ENCODE assay signal across 16 cellular contexts in the genomic region with DNA sequence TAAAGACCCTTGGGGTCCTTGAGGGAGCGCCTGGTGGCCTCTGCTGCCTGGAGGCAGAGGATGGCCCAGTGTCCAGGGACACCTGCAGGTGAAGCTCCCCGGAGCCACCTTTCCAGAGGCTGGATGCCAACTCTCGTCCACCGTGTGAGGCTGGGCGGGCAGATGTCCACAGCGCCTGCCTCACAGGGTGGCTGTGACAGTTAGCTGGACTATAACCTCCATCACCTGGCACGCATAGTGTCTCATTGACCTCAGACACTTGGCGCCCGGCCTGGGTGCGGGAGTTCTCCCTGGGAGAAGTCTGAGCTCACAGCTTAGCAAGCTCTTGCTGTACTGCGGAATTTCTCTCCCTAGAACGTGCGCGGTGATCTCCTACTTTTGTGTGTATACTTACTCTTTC. TPM values are rescaled to one million over a fixed set of nuclear protein-coding genes. Genes with fewer than 3 reads are reported as not detected.
A peak's percentile ranks its signal among the peaks of the same experiment; 100 is the strongest.
DNase-seq lines count a peak whose midpoint lies in the region; ATAC-seq and TF ChIP-seq lines count a peak whose summit lies in the region.
"Had no signal": no experiment of that assay in that cellular context is flagged by ENCODE, and none has a peak within 500 bp of the region (broad histone marks: within the 10 kb centered on the region; RNA-seq: fewer than 3 reads in every experiment).

No MANE protein-coding gene starts in this region.

- no peak overlapping the region for H2AK9ac ChIP-seq in IMR-90 (replicated peaks; ENCODE audit: low read depth, low read length, poor library complexity)

- no peak overlapping the region for H3K56ac ChIP-seq in IMR-90 (ENCODE audit: extremely low read depth, insufficient read depth, low read length)

- H3K79me1 ChIP-seq in IMR-90 (ENCODE audit: low read depth in 1 of 2, low read length in 2 of 2): peaks cover 10 to 86% of the 10 kb centered on the region in 2 experiments

- in situ Hi-C loops in IMR-90 (cut with MboI; ENCODE audit: low sequenced_read_pairs): no loop called here

- H3K18ac ChIP-seq in IMR-90 (ENCODE audit: low read depth, low read length): no peak overlapping the region

- no TSS peak for BruUV-seq in IMR-90 (replicated peaks; lab: Mats Ljungman, UMichigan)

- CTCF ChIA-PET in IMR-90 (lab: Yijun Ruan, JAX): no interaction called here

- H3K4me3 ChIP-seq in IMR-90 (ENCODE audit: insufficient read depth, low read depth, low read length) (no peak overlapping the region), choroid plexus epithelial cell (ENCODE audit: low read depth, low read length) (no peak overlapping the region), skeletal muscle tissue (ENCODE audit: low read length in 3 of 3) (peak overlapping the region in 1 of 3 donors; percentile 19)
- H3K4me3 ChIP-seq: BLaER1 treated with 17β-estradiol and CSF1 and Interleukin-3, amounts not matched to agents 10 nM and 100 nM had no signal

- POLR2A ChIA-PET in IMR-90 (lab: Charles Lee; ENCODE audit: unreplicated experiment): no interaction called here

- no peak overlapping the region for H2BK120ac ChIP-seq in IMR-90 (ENCODE audit: low read depth, low read length)

- no peak overlapping the region for H3K23ac ChIP-seq in IMR-90 (ENCODE audit: low read depth, low read length)

- dilution Hi-C loops in IMR-90 (cut with HindIII; ENCODE audit: low sequenced_read_pairs, unreplicated experiment): no loop called here

- intact Hi-C loops in IMR-90 (cut with micrococcal nuclease) (no loop called here), left colon (cut with DNase I, micrococcal nuclease) (no loop called here)

- H3K4ac ChIP-seq in IMR-90 (ENCODE audit: low read depth, low read length): no peak overlapping the region

- no peak overlapping the region for H3K14ac ChIP-seq in IMR-90 (replicated peaks; ENCODE audit: low read depth, low read length)

- no peak overlapping the region for H4K91ac ChIP-seq in IMR-90 (ENCODE audit: insufficient read depth, low read depth, low read length)

- TF ChIP-seq POLR2A in IMR-90 (IDR thresholded peaks at IDR 0.05; ENCODE audit: low read depth, low read length) (no peak), GM18505 (IDR thresholded peaks at IDR 0.05; ENCODE audit: borderline replicate concordance, extremely low read depth, insufficient read depth, insufficient read length) (no peak)

- DNase-seq in IMR-90 (peak; percentile 43), choroid plexus epithelial cell (ENCODE audit: low read depth) (peak; percentile 38), left colon (peak in 1 of 2 donors; percentile 32), NCI-H526 treated with DMSO at 0.1 percent for 48 hours (lab: John Stamatoyannopoulos, UW) (no peak), HT-29 (ENCODE audit: low spot score) (no peak)
- DNase-seq: activated naive CD4-positive, alpha-beta T cell treated with anti-CD3 and anti-CD28 coated beads, Interleukin-2, amount 10 ng/mL, durations not matched to agents 7 days and 5 days; glutamatergic neuron; NCI-H1048 had no signal

- H2AFZ ChIP-seq in IMR-90 (replicated peaks; ENCODE audit: low read length, poor library complexity): no peak overlapping the region

- no peak overlapping the region for H3K4me2 ChIP-seq in IMR-90 (ENCODE audit: low read depth, low read length)
- H3K4me2 ChIP-seq: BLaER1 treated with 17β-estradiol and CSF1 and Interleukin-3, amounts not matched to agents 10 nM and 100 nM had no signal

- no peak for TF ChIP-seq CTCF in IMR-90 (conservative IDR thresholded peaks at IDR 0.05; ENCODE audit: low read depth, low read length)
- no peak for TF ChIP-seq CTCF in choroid plexus epithelial cell (conservative IDR thresholded peaks at IDR 0.05; ENCODE audit: low read depth, low read length)

- no peak overlapping the region for H3K27ac ChIP-seq in IMR-90 (ENCODE audit: insufficient read depth, low read length)
- peak overlapping the region; percentile 51 for H3K27ac ChIP-seq in skeletal muscle tissue (ENCODE audit: low read depth, low read length)
- H3K27ac ChIP-seq: BLaER1 treated with 17β-estradiol and CSF1 and Interleukin-3, amounts not matched to agents 10 nM and 100 nM; HL-60 had no signal

- no peak overlapping the region for H2BK15ac ChIP-seq in IMR-90 (ENCODE audit: low read depth, low read length)

- H3K9ac ChIP-seq in IMR-90 (ENCODE audit: low read depth, low read length) (no peak overlapping the region), skeletal muscle tissue (ENCODE audit: low read depth in 1 of 3, low read length in 3 of 3) (peak overlapping the region in 2 of 3 donors; percentile 9 to 32)
- H3K9ac ChIP-seq: BLaER1 treated with 17β-estradiol and CSF1 and Interleukin-3, amounts not matched to agents 10 nM and 100 nM had no signal

- ATAC-seq in IMR-90 (ENCODE audit: low read depth): 0 out of 2 replicates have a peak, but pooled peaks have one; percentile 27
- peak; percentile 63 for ATAC-seq in left colon
- ATAC-seq in GM18505 (IDR thresholded peaks at IDR 0.05; ENCODE audit: unreplicated experiment): no peak
- ATAC-seq in GM18517 (IDR thresholded peaks at IDR 0.05; ENCODE audit: unreplicated experiment): no peak
- ATAC-seq: stimulated activated memory B cell treated with anti-CD40 and anti-IgM and Interleukin-4, amounts not matched to agents 10 μg/mL and 1 μg/mL and 100 μg/mL, for 72 hours had no signal

- no peak overlapping the region for H4K8ac ChIP-seq in IMR-90 (ENCODE audit: low read depth in 2 of 2, low read length in 2 of 2)

- H3K9me3 ChIP-seq in IMR-90 (ENCODE audit: control insufficient read depth, insufficient read depth, low read length) (no peaks in the 10 kb centered on the region), skeletal muscle tissue (ENCODE audit: control insufficient read depth in 3 of 3, low read length in 3 of 3) (no peaks in the 10 kb centered on the region)
- H3K9me3 ChIP-seq: BLaER1 treated with 17β-estradiol and CSF1 and Interleukin-3, amounts not matched to agents 10 nM and 100 nM had no signal

- H2BK5ac ChIP-seq in IMR-90 (ENCODE audit: low read depth, low read length, poor library complexity, severe bottlenecking): no peak overlapping the region

- peaks cover 85% of the 10 kb centered on the region for H4K20me1 ChIP-seq in IMR-90 (ENCODE audit: insufficient read depth, low read length)

- H3K36me3 ChIP-seq in IMR-90 (ENCODE audit: control insufficient read depth, insufficient read depth, low read length) (peaks cover 12% of the 10 kb centered on the region; the same call in 1 of the 2 replicates), skeletal muscle tissue (ENCODE audit: control insufficient read depth in 3 of 3, insufficient read depth in 3 of 3, low read length in 3 of 3) (peaks cover 2 to 5% (median 3%) of the 10 kb centered on the region in 3 donors)

- no peak overlapping the region for H4K5ac ChIP-seq in IMR-90 (ENCODE audit: low read depth, low read length)

- no peak overlapping the region for H2AK5ac ChIP-seq in IMR-90 (ENCODE audit: low read depth, low read length)

- no peak for TF ChIP-seq RAD21 in IMR-90 (IDR thresholded peaks at IDR 0.05; ENCODE audit: low read length)

- peaks cover 12% of the 10 kb centered on the region for H3K4me1 ChIP-seq in IMR-90 (ENCODE audit: control insufficient read depth, insufficient read depth, low read length)
- peaks cover 25 to 38% (median 36%) of the 10 kb centered on the region in 3 donors for H3K4me1 ChIP-seq in skeletal muscle tissue (ENCODE audit: control insufficient read depth in 3 of 3, insufficient read depth in 3 of 3, low read length in 3 of 3)

- peaks cover 32% of the 10 kb centered on the region for H3K9me1 ChIP-seq in IMR-90 (ENCODE audit: insufficient read depth, low read length)

- H3K27me3 ChIP-seq in IMR-90 (ENCODE audit: control insufficient read depth, insufficient read depth, low read length) (no peaks in the 10 kb centered on the region), skeletal muscle tissue (ENCODE audit: control insufficient read depth in 3 of 3, insufficient read depth in 3 of 3, low read length in 3 of 3) (no peaks in the 10 kb centered on the region)
- H3K27me3 ChIP-seq: BLaER1 treated with 17β-estradiol and CSF1 and Interleukin-3, amounts not matched to agents 10 nM and 100 nM had no signal

- WGBS in IMR-90 (ENCODE audit: extremely low coverage in 2 of 2, insufficient read length in 1 of 2), 2 experiments: 81% methylated on average over 4 of the region's 14 CpGs; no CpG with 5 or more reads in 1 of the 2 experiments

- H2BK20ac ChIP-seq in IMR-90 (ENCODE audit: low read depth, low read length): no peak overlapping the region

TF ChIP-seq in IMR-90, 13 proteins besides CTCF, POLR2A, EP300 and RAD21 (continues in another document):
- TF ChIP-seq CEBPB (IDR thresholded peaks at IDR 0.05; ENCODE audit: low read depth, low read length) (no peak), RFX5 (IDR thresholded peaks at IDR 0.05; ENCODE audit: low read depth, low read length) (no peak), RCOR1 (IDR thresholded peaks at IDR 0.05; ENCODE audit: insufficient replicate concordance, low read length) (no peak), BHLHE40 (IDR thresholded peaks at IDR 0.05; ENCODE audit: low read depth, low read length) (no peak), NFE2L2 (IDR thresholded peaks at IDR 0.05; ENCODE audit: low read depth, low read length) (no peak), MXI1 (IDR thresholded peaks at IDR 0.05; ENCODE audit: borderline replicate concordance, low read depth, low read length) (no peak), SMC3 (IDR thresholded peaks at IDR 0.05; ENCODE audit: low read depth, low read length) (no peak)
- TF ChIP-seq, protein P1, sequence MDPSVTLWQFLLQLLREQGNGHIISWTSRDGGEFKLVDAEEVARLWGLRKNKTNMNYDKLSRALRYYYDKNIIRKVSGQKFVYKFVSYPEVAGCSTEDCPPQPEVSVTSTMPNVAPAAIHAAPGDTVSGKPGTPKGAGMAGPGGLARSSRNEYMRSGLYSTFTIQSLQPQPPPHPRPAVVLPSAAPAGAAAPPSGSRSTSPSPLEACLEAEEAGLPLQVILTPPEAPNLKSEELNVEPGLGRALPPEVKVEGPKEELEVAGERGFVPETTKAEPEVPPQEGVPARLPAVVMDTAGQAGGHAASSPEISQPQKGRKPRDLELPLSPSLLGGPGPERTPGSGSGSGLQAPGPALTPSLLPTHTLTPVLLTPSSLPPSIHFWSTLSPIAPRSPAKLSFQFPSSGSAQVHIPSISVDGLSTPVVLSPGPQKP (IDR thresholded peaks at IDR 0.05; ENCODE audit: borderline replicate concordance, low read depth, low read length): no peak

RNA-seq across cellular contexts. Expression of a gene that starts 9.8 kb away (rescaled TPM):
- total RNA-seq in IMR-90 (2012; rRNA removed) (1.8 and 3.1 TPM in 2 replicates), left colon (10 to 100 TPM; 14.9 to 16.8 TPM), skeletal muscle tissue (3.7 TPM)
- 3.5 and 3.9 TPM in 2 replicates for polyA plus RNA-seq in IMR-90 (2012; rRNA removed)
- polyA plus RNA-seq in IMR-90 (2012; cell fraction: cytosol; rRNA removed): 3.0 and 4.1 TPM in 2 replicates
- polyA plus RNA-seq in IMR-90 (2012; cell fraction: nucleus; rRNA removed; ENCODE audit: low replicate concordance): 13.2 and 25.5 TPM in 2 replicates
- 2.6 and 5.2 TPM in 2 replicates for total RNA-seq in HT-29 (2014; rRNA removed; shearing (Covaris generic))

RNA-seq across cellular contexts. Expression of a gene that starts 45.8 kb away (rescaled TPM):
- total RNA-seq in IMR-90 (2012; rRNA removed) (not detected in 2 replicates), left colon (under 1 TPM in 1 of 2 donors, not detected in 1; 0.11 TPM), skeletal muscle tissue (not detected)
- not detected in 2 replicates for polyA plus RNA-seq in IMR-90 (2012; rRNA removed)
- polyA plus RNA-seq in IMR-90 (2012; cell fraction: cytosol; rRNA removed): 0.01 TPM in 1 of 2 replicates, not detected in the other
- 0.08 and 0.16 TPM in 2 replicates for polyA plus RNA-seq in IMR-90 (2012; cell fraction: nucleus; rRNA removed; ENCODE audit: low replicate concordance)
- total RNA-seq in HT-29 (2014; rRNA removed; shearing (Covaris generic)): not detected in 2 replicates
- total RNA-seq: activated CD8-positive, alpha-beta memory T cell treated with anti-CD3 and anti-CD28 coated beads for 36 hours; RPMI7951 had no signal

Comparison
In these comparisons a context has a peak if more than half of its experiments do, and no peak if none do; other contexts are left out.
1. ATAC-seq: peak in IMR-90 (single experiment) and left colon (single experiment); none in GM18505 (single experiment) and GM18517 (single experiment).
2. DNase-seq: peak in IMR-90 (single experiment) and choroid plexus epithelial cell (single experiment); none in NCI-H526 treated with DMSO at 0.1 percent for 48 hours (single experiment) and HT-29 (single experiment).